In the genomic region with DNA sequence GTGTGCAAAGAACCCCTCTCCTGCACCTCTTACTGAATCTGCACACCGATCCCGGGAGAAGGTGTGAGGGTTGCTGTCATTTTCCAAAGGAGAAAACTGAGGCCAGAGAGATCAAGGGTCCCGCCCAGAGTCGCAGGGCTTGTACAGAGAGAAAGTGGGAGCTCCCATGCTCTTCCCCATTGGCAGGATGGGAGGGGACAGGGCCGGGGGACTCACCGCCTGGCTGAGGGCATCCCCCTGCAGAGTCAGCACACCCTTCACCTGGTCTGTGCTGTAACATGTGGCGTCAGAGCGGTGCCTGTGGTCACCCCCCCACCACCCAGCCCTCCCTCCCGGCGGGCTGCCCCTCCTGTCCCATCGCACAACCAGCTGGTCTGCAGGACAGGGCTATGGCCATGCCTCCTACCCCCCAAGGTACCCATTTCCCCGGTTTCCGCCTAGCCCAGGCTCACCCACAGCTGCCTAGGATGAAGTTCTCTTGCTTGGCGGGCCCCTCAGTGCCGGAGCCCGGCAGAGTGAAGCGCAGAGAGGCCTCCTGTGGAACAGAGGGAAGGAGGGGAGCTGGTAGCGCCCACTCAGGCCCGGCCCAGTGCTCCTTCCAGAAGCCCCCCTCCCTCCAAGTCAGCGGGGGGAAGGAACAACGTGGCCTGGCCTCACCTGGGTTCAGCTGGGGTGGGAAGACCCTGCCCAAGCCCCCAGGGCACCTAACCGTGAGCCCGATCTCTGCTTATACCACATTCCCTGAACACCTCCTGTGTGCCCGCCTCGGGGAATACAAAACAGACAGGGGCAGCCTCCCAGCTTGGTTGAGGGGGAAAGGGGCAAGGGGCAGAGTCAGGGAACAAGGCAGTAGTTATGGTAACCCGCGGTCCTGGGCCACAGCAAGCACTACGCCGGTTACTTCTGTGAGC, we compare ENCODE assay signal across 8 cellular contexts. TPM values are rescaled to one million over a fixed set of nuclear protein-coding genes. Genes with fewer than 3 reads are reported as not detected.
DNase-seq lines count a peak whose midpoint lies in the region; ATAC-seq and TF ChIP-seq lines count a peak whose summit lies in the region.

No MANE protein-coding gene starts in this region.

- intact Hi-C loops in Caco-2 (cut with micrococcal nuclease; ENCODE audit: unreplicated experiment) (loop anchor here (5.0 kb wide), 1 partner anchor 109 kb away; a partner anchor contains a TSS), Panc1 (cut with micrococcal nuclease; ENCODE audit: unreplicated experiment) (no loop called here)

- H3K9me3 ChIP-seq in Caco-2 (no peaks in the 10 kb centered on the region), Panc1 (ENCODE audit: control insufficient read depth, insufficient read depth, low read depth, low read length) (no peaks in the 10 kb centered on the region)

- H3K27me3 ChIP-seq in Caco-2 (replicated peaks; ENCODE audit: control insufficient read depth, insufficient read depth, low read length) (no peaks in the 10 kb centered on the region), Panc1 (ENCODE audit: control insufficient read depth, insufficient read depth, low read length) (no peaks in the 10 kb centered on the region)

- peaks cover 39% of the 10 kb centered on the region for H3K36me3 Mint-ChIP-seq in Caco-2 (ENCODE audit: insufficient read depth, unreplicated experiment)
- peaks cover 10% of the 10 kb centered on the region for H3K36me3 Mint-ChIP-seq in osteocyte (ENCODE audit: unreplicated experiment)

- H3K4me3 ChIP-seq in Caco-2 (ENCODE audit: low read depth, low read length) (peak overlapping the region; percentile 74), Panc1 (ENCODE audit: low read depth in 2 of 2, low read length in 2 of 2) (peak overlapping the region; percentile 66 to 70), epithelial cell of proximal tubule (ENCODE audit: low read depth, low read length) (peak overlapping the region; percentile 72)

- peaks cover 9% of the 10 kb centered on the region; the same call in 1 of the 2 replicates for H3K4me1 ChIP-seq in Caco-2
- H3K4me1 ChIP-seq in Panc1 (ENCODE audit: control insufficient read depth, insufficient read depth, low read length): peaks cover 27% of the 10 kb centered on the region

- BruUV-seq in Caco-2 (replicated peaks; lab: Mats Ljungman, UMichigan) (no TSS peak), Panc1 (replicated peaks; lab: Mats Ljungman, UMichigan) (no TSS peak)

- peak overlapping the region; percentile 77 for H3K4me3 Mint-ChIP-seq in Caco-2 (ENCODE audit: unreplicated experiment)
- H3K4me3 Mint-ChIP-seq in osteocyte (ENCODE audit: unreplicated experiment): peak overlapping the region; percentile 84

- no peaks in the 10 kb centered on the region for H3K9me3 Mint-ChIP-seq in Caco-2 (ENCODE audit: unreplicated experiment)
- no peaks in the 10 kb centered on the region for H3K9me3 Mint-ChIP-seq in osteocyte (ENCODE audit: unreplicated experiment)

- DNase-seq in Caco-2: no peak
- no peak for DNase-seq in Panc1 (ENCODE audit: low read depth, low spot score)
- no peak for DNase-seq in epithelial cell of proximal tubule (ENCODE audit: low read depth)
- DNase-seq in osteocyte (ENCODE audit: extremely low spot score, unreplicated experiment): no peak
- DNase-seq in activated CD4-positive, CD25-positive, alpha-beta regulatory T cell (lab: John Stamatoyannopoulos, UW): no peak

- TF ChIP-seq CTCF in Caco-2 (IDR thresholded peaks at IDR 0.05; ENCODE audit: insufficient read depth in 1 of 2, low read depth in 1 of 2, low read length in 1 of 2, severe bottlenecking in 1 of 2, unreplicated experiment in 1 of 2) (no peak), Panc1 (IDR thresholded peaks at IDR 0.05) (no peak), epithelial cell of proximal tubule (conservative IDR thresholded peaks at IDR 0.05; ENCODE audit: low read depth, low read length) (no peak), osteocyte (IDR thresholded peaks at IDR 0.05) (no peak)

- peak overlapping the region; percentile 81 for H3K27ac ChIP-seq in Panc1 (ENCODE audit: low read length)

- H3K4me1 Mint-ChIP-seq in Caco-2 (ENCODE audit: low read depth, unreplicated experiment) (peaks cover 10% of the 10 kb centered on the region), osteocyte (ENCODE audit: unreplicated experiment) (peaks cover 19% of the 10 kb centered on the region)

- CTCF ChIA-PET in Caco-2 (lab: Charles Lee) (no interaction called here), Panc1 (lab: Charles Lee) (no interaction called here)

- POLR2A ChIA-PET in Caco-2 (lab: Charles Lee) (interaction anchor here (1.1 to 1.5 kb wide), 2 partner anchors 47 to 325 kb away, joined by 3 to 5 read pairs; a partner anchor contains a TSS), Panc1 (lab: Charles Lee) (no interaction called here)

- no peak for ATAC-seq in Panc1
- no peak for ATAC-seq in HG03280 (IDR thresholded peaks at IDR 0.05; ENCODE audit: unreplicated experiment)
- no peak for ATAC-seq in GM19023 (IDR thresholded peaks at IDR 0.05; ENCODE audit: unreplicated experiment)
- no peak for ATAC-seq in GM19455 (IDR thresholded peaks at IDR 0.05; ENCODE audit: unreplicated experiment)

- H3K27ac Mint-ChIP-seq in Caco-2 (ENCODE audit: unreplicated experiment): peak overlapping the region; percentile 48
- no peak overlapping the region for H3K27ac Mint-ChIP-seq in osteocyte (ENCODE audit: unreplicated experiment)

- H3K36me3 ChIP-seq in Caco-2 (ENCODE audit: control insufficient read depth, insufficient read depth, low read length): no peaks in the 10 kb centered on the region
- no peaks in the 10 kb centered on the region for H3K36me3 ChIP-seq in Panc1 (ENCODE audit: control insufficient read depth, insufficient read depth, low read length)

- in situ Hi-C loops in Panc1 (cut with HindIII; ENCODE audit: low pct_unique_long_range_greater_than_20kb, low sequenced_read_pairs): no loop called here

- H3K27me3 Mint-ChIP-seq in Caco-2 (ENCODE audit: insufficient read depth, unreplicated experiment) (no peaks in the 10 kb centered on the region), osteocyte (ENCODE audit: unreplicated experiment) (no peaks in the 10 kb centered on the region)

RNA-seq across cellular contexts. Expression of a gene that starts 1.1 kb away (rescaled TPM):
- total RNA-seq in Caco-2 (2022) (18.2 and 19.0 TPM in 2 replicates), Panc1 (2021; ENCODE audit: unreplicated experiment) (31.9 TPM), epithelial cell of proximal tubule (18.8 and 39.6 TPM in 2 replicates), osteocyte (16.1 and 19.1 TPM in 2 replicates)
- 68.5 TPM for polyA plus RNA-seq in Panc1 (2012; ENCODE audit: insufficient read length)

RNA-seq across cellular contexts. Expression of a gene that starts 6.1 kb away (rescaled TPM):
- not detected in 2 replicates for total RNA-seq in Caco-2 (2022)
- total RNA-seq in Panc1 (2021; ENCODE audit: unreplicated experiment): not detected
- not detected for polyA plus RNA-seq in Panc1 (2012; ENCODE audit: insufficient read length)
- 0.98 and 12.2 TPM in 2 replicates for total RNA-seq in epithelial cell of proximal tubule
- not detected in 2 replicates for total RNA-seq in osteocyte

RNA-seq across cellular contexts. Expression of a gene that starts 13.2 kb away (rescaled TPM):
- total RNA-seq in Caco-2 (2022) (not detected in 2 replicates), Panc1 (2021; ENCODE audit: unreplicated experiment) (not detected), epithelial cell of proximal tubule (not detected in 2 replicates), osteocyte (not detected in 2 replicates)
- not detected for polyA plus RNA-seq in Panc1 (2012; ENCODE audit: insufficient read length)

RNA-seq across cellular contexts. Expression of a gene that starts 34.3 kb away (rescaled TPM):
- total RNA-seq in Caco-2 (2022): 12.9 and 13.3 TPM in 2 replicates
- 25.8 TPM for total RNA-seq in Panc1 (2021; ENCODE audit: unreplicated experiment)
- 17.4 TPM for polyA plus RNA-seq in Panc1 (2012; ENCODE audit: insufficient read length)
- 6.9 and 7.6 TPM in 2 replicates for total RNA-seq in epithelial cell of proximal tubule
- 22.8 and 23.5 TPM in 2 replicates for total RNA-seq in osteocyte

RNA-seq across cellular contexts. Expression of a gene that starts 45.8 kb away (rescaled TPM):
- total RNA-seq in Caco-2 (2022) (112 and 117 TPM in 2 replicates), Panc1 (2021; ENCODE audit: unreplicated experiment) (111 TPM), epithelial cell of proximal tubule (33.1 and 50.3 TPM in 2 replicates), osteocyte (73.5 and 76.9 TPM in 2 replicates)
- 79.6 TPM for polyA plus RNA-seq in Panc1 (2012; ENCODE audit: insufficient read length)
